ENCODE assay signal across 9 cellular contexts in genomic region chr3:132006605-132007204, GRCh38. TPM values are rescaled to one million over a fixed set of nuclear protein-coding genes. Genes with fewer than 3 reads are reported as not detected.
DNase-seq lines count a peak whose midpoint lies in the region; ATAC-seq and TF ChIP-seq lines count a peak whose summit lies in the region.
"Had no signal": no experiment of that assay in that cellular context is flagged by ENCODE, and none has a peak within 500 bp of the region (broad histone marks: within the 10 kb centered on the region; RNA-seq: fewer than 3 reads in every experiment).

No MANE protein-coding gene starts in this region.

- H3K4me3 ChIP-seq in HEK293 (ENCODE audit: low read depth, low read length) (no peak overlapping the region), upper lobe of left lung (no peak overlapping the region)
- H3K4me3 ChIP-seq: BLaER1 treated with 17β-estradiol and CSF1 and Interleukin-3, amounts not matched to agents 10 nM and 100 nM had no signal

- TF ChIP-seq CTCF in HEK293 (tag by site-specific recombination; IDR thresholded peaks at IDR 0.05) (no peak), glutamatergic neuron (IDR thresholded peaks at IDR 0.05; ENCODE audit: partially characterized antibody, unreplicated experiment) (peak; percentile 63), upper lobe of left lung (IDR thresholded peaks at IDR 0.05) (peak in 5 of 6 experiments; percentile 23 to 42 (median 30))

- H3K9me3 ChIP-seq in HEK293 (ENCODE audit: control insufficient read depth, insufficient read depth, low read depth, low read length) (no peaks in the 10 kb centered on the region), upper lobe of left lung (no peaks in the 10 kb centered on the region)
- H3K9me3 ChIP-seq: BLaER1 treated with 17β-estradiol and CSF1 and Interleukin-3, amounts not matched to agents 10 nM and 100 nM had no signal

- 0 out of 2 replicates have a peak, but pooled peaks cover 4% of the 10 kb centered on the region for H3K4me1 ChIP-seq in HEK293 (ENCODE audit: control insufficient read depth, insufficient read depth, low read length)
- H3K4me1 ChIP-seq in upper lobe of left lung, result no peaks in the 10 kb centered on the region
- H3K4me1 ChIP-seq: BLaER1 treated with 17β-estradiol and CSF1 and Interleukin-3, amounts not matched to agents 10 nM and 100 nM had no signal

- H3K36me3 Mint-ChIP-seq in glutamatergic neuron (ENCODE audit: unreplicated experiment), result no peaks in the 10 kb centered on the region

- TF ChIP-seq EP300 in upper lobe of left lung (IDR thresholded peaks at IDR 0.05), result no peak

- DNase-seq in NCI-H2081 (lab: John Stamatoyannopoulos, UW) (peak; percentile 29 to 31), NCI-H2081 treated with DMSO at 0.1 percent for 48 hours (lab: John Stamatoyannopoulos, UW) (no peak), SK-MEL-5 (ENCODE audit: low read depth, low spot score) (peak; percentile 64), glutamatergic neuron (peak; percentile 67), upper lobe of left lung (no peak), GOT3 (lab: John Stamatoyannopoulos, UW) (no peak)

- peaks cover 2% of the 10 kb centered on the region for H3K27me3 Mint-ChIP-seq in glutamatergic neuron (ENCODE audit: unreplicated experiment)

- H3K36me3 ChIP-seq in HEK293 (ENCODE audit: control insufficient read depth in 2 of 2, insufficient read depth in 1 of 2, low read length in 2 of 2) (no peaks in the 10 kb centered on the region), upper lobe of left lung (no peaks in the 10 kb centered on the region)
- H3K36me3 ChIP-seq: BLaER1 treated with 17β-estradiol and CSF1 and Interleukin-3, amounts not matched to agents 10 nM and 100 nM had no signal

- in situ Hi-C loops in SK-MEL-5 (cut with HindIII; ENCODE audit: low pct_unique_long_range_greater_than_20kb, low sequenced_read_pairs), result no loop called here

- H3K4me3 Mint-ChIP-seq in glutamatergic neuron (ENCODE audit: unreplicated experiment), result no peak overlapping the region

- peaks cover 3% of the 10 kb centered on the region for H3K9me3 Mint-ChIP-seq in glutamatergic neuron (ENCODE audit: unreplicated experiment)

- H3K27me3 ChIP-seq in upper lobe of left lung, result no peaks in the 10 kb centered on the region
- H3K27me3 ChIP-seq: BLaER1 treated with 17β-estradiol and CSF1 and Interleukin-3, amounts not matched to agents 10 nM and 100 nM had no signal

- no peak overlapping the region for H3K27ac Mint-ChIP-seq in glutamatergic neuron (ENCODE audit: unreplicated experiment)

- 33 to 39% methylated on average over 3 of the region's 3 CpGs for WGBS in upper lobe of left lung, 2 donors

- peaks cover 24% of the 10 kb centered on the region for H3K4me1 Mint-ChIP-seq in glutamatergic neuron (ENCODE audit: low read depth, unreplicated experiment)

- CTCF ChIA-PET in HEK293 (lab: Yijun Ruan, JAX), result interaction anchor here (0.7 to 2.0 kb wide), 9 partner anchors 9 to 464 kb away, joined by 3 to 8 read pairs (median 4); partner anchors contain the start of gene CPNE4

- H3K27ac ChIP-seq in HEK293 (ENCODE audit: extremely low read depth, low read depth, low read length) (no peak overlapping the region), upper lobe of left lung (no peak overlapping the region)
- H3K27ac ChIP-seq: BLaER1 treated with 17β-estradiol and CSF1 and Interleukin-3, amounts not matched to agents 10 nM and 100 nM had no signal

- ATAC-seq in upper lobe of left lung (ENCODE audit: low FRiP score in 2 of 2) (peak in 1 of 2 donors; percentile 56), GM21447 (IDR thresholded peaks at IDR 0.05; ENCODE audit: unreplicated experiment) (no peak)

- POLR2A ChIA-PET in HEK293 (lab: Yijun Ruan, JAX), result no interaction called here

- no peak for TF ChIP-seq POLR2A in upper lobe of left lung (IDR thresholded peaks at IDR 0.05)

TF ChIP-seq in HEK293, 187 proteins besides CTCF, POLR2A, EP300 and RAD21:
- TF ChIP-seq RBAK (tag by site-specific recombination; IDR thresholded peaks at IDR 0.05) (no peak), ZNF654 (tag by site-specific recombination; IDR thresholded peaks at IDR 0.05; ENCODE audit: low read depth) (peak; percentile 18; the same call in 1 of the 2 replicates)
TF ChIP-seq in HEK293: peak in this region for 1.

RNA-seq across cellular contexts. Expression of gene CPNE4, which starts 28.1 kb away (rescaled TPM):
- total RNA-seq in SK-MEL-5 (2014; rRNA removed; shearing (Covaris generic)), result not detected in 2 replicates
- not detected in 2 replicates for polyA plus RNA-seq in SK-MEL-5 (2015; cell fraction: cytosol; rRNA removed)
- not detected in 2 replicates for polyA plus RNA-seq in SK-MEL-5 (2015; cell fraction: nucleus; rRNA removed)
- 2.7 TPM for total RNA-seq in glutamatergic neuron (ENCODE audit: unreplicated experiment)
- 1 to 10 TPM in 1 of 6 donors, under 1 TPM in 2, not detected in 3; 0.34 to 2.1 (median 0.47) TPM for total RNA-seq in upper lobe of left lung

Comparison
In these comparisons a context has a peak if more than half of its experiments do, and no peak if none do; other contexts are left out.
1. DNase-seq: peak in NCI-H2081 (2 of 2), SK-MEL-5 (single experiment) and glutamatergic neuron (single experiment); none in NCI-H2081 treated with DMSO at 0.1 percent for 48 hours (single experiment), upper lobe of left lung (0 of 2) and GOT3 (single experiment).